In genomic region chr9:79383096-79383495, GRCh38 we compare ENCODE assay signal across 1 cellular context.
TF ChIP-seq lines count a peak whose summit lies in the region.

No MANE protein-coding gene starts in this region.

TF ChIP-seq in H1, 55 proteins besides CTCF, POLR2A, EP300 and RAD21 (continued from another document):
- TF ChIP-seq CHD7 (IDR thresholded peaks at IDR 0.05; ENCODE audit: insufficient replicate concordance, low read length) = no peak
- TF ChIP-seq ZNF274 (IDR thresholded peaks at IDR 0.05; ENCODE audit: borderline replicate concordance, extremely low read depth, low read length) = no peak
- TF ChIP-seq CBX8 (IDR thresholded peaks at IDR 0.05; ENCODE audit: borderline replicate concordance, low read depth, low read length) = no peak
- TF ChIP-seq GTF2F1 (IDR thresholded peaks at IDR 0.05; ENCODE audit: borderline replicate concordance, low read depth, low read length) = no peak
- no peak for TF ChIP-seq BCL11A (IDR thresholded peaks at IDR 0.05; ENCODE audit: low read depth in 2 of 2, low read length in 2 of 2)
- TF ChIP-seq ATF2 (IDR thresholded peaks at IDR 0.05; ENCODE audit: low read length) = no peak
